9 cellular contexts compared by ENCODE assay signal in genomic region chr10:82811621-82812020, GRCh38.
DNase-seq lines count a peak whose midpoint lies in the region; ATAC-seq, FAIRE-seq and TF ChIP-seq lines count a peak whose summit lies in the region.
"Had no signal": no experiment of that assay in that cellular context is flagged by ENCODE, and none has a peak within 500 bp of the region (broad histone marks: within the 10 kb centered on the region; RNA-seq: fewer than 3 reads in every experiment).

No MANE protein-coding gene starts in this region.

- H3K79me2 ChIP-seq in K562 (ENCODE audit: control insufficient read depth, insufficient read depth, low read length): no peaks in the 10 kb centered on the region

- H3K9me1 ChIP-seq in K562 (ENCODE audit: control insufficient read depth, insufficient read depth, low read length): no peaks in the 10 kb centered on the region

- WGBS in K562 (ENCODE audit: insufficient coverage, low coverage, missing lambda C conversion rate): 0% methylated on average over 1 of the region's 1 CpG

- ATAC-seq in HG03342 (IDR thresholded peaks at IDR 0.05; ENCODE audit: unreplicated experiment) (peak; percentile 84), K562 (no peak), GM18519 (IDR thresholded peaks at IDR 0.05; ENCODE audit: low FRiP score, unreplicated experiment) (no peak)

- TF ChIP-seq RAD21 in K562 (CRISPR knock-in tag; conservative IDR thresholded peaks at IDR 0.05 in 1 of 2, IDR thresholded peaks at IDR 0.05 in 1 of 2): no peak

- CTCF ChIA-PET in K562 (lab: Yijun Ruan, JAX; ENCODE audit: low intra/inter-chr PET ratio): no interaction called here

- no peak overlapping the region for H3K27ac Mint-ChIP-seq in neural crest cell (ENCODE audit: unreplicated experiment)

- H3K9me3 Mint-ChIP-seq in neural crest cell: no peaks in the 10 kb centered on the region

- in situ Hi-C loops in K562 (cut with MboI): no loop called here

- no peaks in the 10 kb centered on the region for H3K27me3 Mint-ChIP-seq in neural crest cell (ENCODE audit: low read depth)

- no peak for TF ChIP-seq EP300 in K562 (IDR thresholded peaks at IDR 0.05; ENCODE audit: low read length)

- no peak for FAIRE-seq in K562 (lab: Jason Lieb, UNC)

- POLR2A ChIA-PET in K562 (lab: Yijun Ruan, JAX): no interaction called here

- no peak overlapping the region for H3K4me3 ChIP-seq in K562

- no peaks in the 10 kb centered on the region for H3K9me3 ChIP-seq in K562 (replicated peaks; ENCODE audit: control insufficient read depth, insufficient read depth, low read depth, low read length)

- H3K4me1 Mint-ChIP-seq in neural crest cell: peaks cover 5% of the 10 kb centered on the region

- no peak for TF ChIP-seq POLR2A in K562 (conservative IDR thresholded peaks at IDR 0.05)

- DNase-seq in NCI-H748 (lab: John Stamatoyannopoulos, UW; ENCODE audit: unreplicated experiment): peak; percentile 14
- DNase-seq in NCI-H748 treated with DMSO at 0.1 percent for 48 hours (lab: John Stamatoyannopoulos, UW): no peak
- peak in 3 of 4 experiments; percentile 6 to 12 (median 12) for DNase-seq in K562 (ENCODE audit: extremely low read depth in 1 of 4, low spot score in 3 of 4)
- peak; percentile 14 for DNase-seq in neural crest cell (ENCODE audit: low read depth, low spot score)
- DNase-seq in activated gamma-delta T cell treated with Interleukin-2 at 50 U/mL for 16 hours: no peak
- no peak for DNase-seq in activated T-cell treated with anti-CD3 and anti-CD28 coated beads, Interleukin-2, amount 50 U/mL, for 1 hour
- DNase-seq: activated CD8-positive, alpha-beta memory T cell treated with anti-CD3 and anti-CD28 coated beads, Interleukin-2, amount 50 U/mL, for 48 hours had no signal

- no peaks in the 10 kb centered on the region for H3K36me3 ChIP-seq in K562 (ENCODE audit: control insufficient read depth, insufficient read depth, low read length)

- H3K4me2 ChIP-seq in K562 (ENCODE audit: insufficient read depth, low read length): no peak overlapping the region

- intact Hi-C loops in K562 (cut with micrococcal nuclease): loop anchor here (5.0 kb wide), 1 partner anchor 1061 kb away; no protein-coding TSS in a partner anchor

- no peaks in the 10 kb centered on the region for H3K4me1 ChIP-seq in K562 (replicated peaks in 1 of 2; ENCODE audit: control insufficient read depth in 2 of 2, insufficient read depth in 2 of 2, low read length in 2 of 2)

- H2AFZ ChIP-seq in K562 (ENCODE audit: low read depth, low read length): no peak overlapping the region

- H3K27me3 ChIP-seq in K562 (ENCODE audit: control insufficient read depth in 2 of 2, insufficient read depth in 2 of 2, low read length in 2 of 2): no peaks in the 10 kb centered on the region

- H3K9ac ChIP-seq in K562 (ENCODE audit: insufficient read depth in 1 of 2, low read depth in 2 of 2, low read length in 2 of 2): no peak overlapping the region

- TF ChIP-seq CTCF in K562 (IDR thresholded peaks at IDR 0.05 in 2 of 3, conservative IDR thresholded peaks at IDR 0.05 in 1 of 3; ENCODE audit: insufficient read depth in 2 of 3, low read depth in 1 of 3, low read length in 3 of 3): peak; percentile 13 to 38 (median 14); a peak in 1 of 6 replicates
- TF ChIP-seq CTCF in neural crest cell (conservative IDR thresholded peaks at IDR 0.05): peak; percentile 65

- H4K20me1 ChIP-seq in K562 (replicated peaks; ENCODE audit: control insufficient read depth, insufficient read depth, low read length): no peaks in the 10 kb centered on the region

- no peak overlapping the region for H3K27ac ChIP-seq in K562 (ENCODE audit: extremely low read depth, low read depth, low read length)

- BruUV-seq in K562 (replicated peaks; lab: Mats Ljungman, UMichigan): no TSS peak

- H3K4me3 Mint-ChIP-seq in neural crest cell: no peak overlapping the region

- no peaks in the 10 kb centered on the region for H3K36me3 Mint-ChIP-seq in neural crest cell (ENCODE audit: low read depth)

TF ChIP-seq in K562, 482 proteins besides CTCF, POLR2A, EP300 and RAD21:
- TF ChIP-seq ZNF589 (CRISPR knock-in tag; IDR thresholded peaks at IDR 0.05; ENCODE audit: low read depth): no peak
- TF ChIP-seq ZNF764 (CRISPR knock-in tag; IDR thresholded peaks at IDR 0.05; ENCODE audit: low read depth): no peak
- TF ChIP-seq CTCFL (IDR thresholded peaks at IDR 0.05; ENCODE audit: borderline replicate concordance, insufficient read depth, low read depth, low read length, poor library complexity, severe bottlenecking): peak; percentile 12
- no peak for TF ChIP-seq ZNF217 (CRISPR knock-in tag; IDR thresholded peaks at IDR 0.05)

Comparison
In these comparisons a context has a peak if more than half of its experiments do, and no peak if none do; other contexts are left out.
1. DNase-seq: peak in NCI-H748 (single experiment), K562 (3 of 4) and neural crest cell (single experiment); none in NCI-H748 treated with DMSO at 0.1 percent for 48 hours (single experiment), activated gamma-delta T cell treated with Interleukin-2 at 50 U/mL for 16 hours (single experiment) and activated T-cell treated with anti-CD3 and anti-CD28 coated beads, Interleukin-2, amount 50 U/mL, for 1 hour (single experiment).